In the genomic region with DNA sequence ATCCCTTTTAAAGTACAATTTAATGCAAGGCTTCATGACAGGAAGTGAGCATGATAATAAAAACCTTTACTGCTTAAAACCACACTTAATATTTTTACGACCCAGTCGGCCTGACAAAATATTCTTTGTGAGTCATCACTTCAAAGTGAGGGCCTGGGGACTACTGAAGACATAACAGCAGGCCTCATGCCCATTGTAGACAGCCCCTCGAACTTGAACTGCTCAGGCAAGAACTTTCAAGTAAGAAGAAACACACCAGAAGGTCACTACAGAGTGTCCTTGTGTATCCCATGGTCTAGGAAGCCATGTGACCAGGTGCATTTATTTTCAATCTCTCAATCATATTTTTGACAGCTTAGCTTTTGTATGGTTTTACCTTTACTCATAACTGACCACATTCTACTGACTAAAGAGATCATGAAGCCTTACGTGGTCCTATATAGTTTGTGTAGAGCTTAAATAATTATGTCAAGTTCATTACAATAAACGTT, we compare ENCODE assay signal across 1 cellular context.
TF ChIP-seq lines count a peak whose summit lies in the region.

No MANE protein-coding gene starts in this region.

TF ChIP-seq in HCT116, 20 proteins besides CTCF, POLR2A, EP300 and RAD21 (continued from another document):
- TF ChIP-seq, protein P1, sequence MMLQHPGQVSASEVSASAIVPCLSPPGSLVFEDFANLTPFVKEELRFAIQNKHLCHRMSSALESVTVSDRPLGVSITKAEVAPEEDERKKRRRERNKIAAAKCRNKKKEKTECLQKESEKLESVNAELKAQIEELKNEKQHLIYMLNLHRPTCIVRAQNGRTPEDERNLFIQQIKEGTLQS (IDR thresholded peaks at IDR 0.05) = no peak
